9 cellular contexts compared by ENCODE assay signal in the genomic region with DNA sequence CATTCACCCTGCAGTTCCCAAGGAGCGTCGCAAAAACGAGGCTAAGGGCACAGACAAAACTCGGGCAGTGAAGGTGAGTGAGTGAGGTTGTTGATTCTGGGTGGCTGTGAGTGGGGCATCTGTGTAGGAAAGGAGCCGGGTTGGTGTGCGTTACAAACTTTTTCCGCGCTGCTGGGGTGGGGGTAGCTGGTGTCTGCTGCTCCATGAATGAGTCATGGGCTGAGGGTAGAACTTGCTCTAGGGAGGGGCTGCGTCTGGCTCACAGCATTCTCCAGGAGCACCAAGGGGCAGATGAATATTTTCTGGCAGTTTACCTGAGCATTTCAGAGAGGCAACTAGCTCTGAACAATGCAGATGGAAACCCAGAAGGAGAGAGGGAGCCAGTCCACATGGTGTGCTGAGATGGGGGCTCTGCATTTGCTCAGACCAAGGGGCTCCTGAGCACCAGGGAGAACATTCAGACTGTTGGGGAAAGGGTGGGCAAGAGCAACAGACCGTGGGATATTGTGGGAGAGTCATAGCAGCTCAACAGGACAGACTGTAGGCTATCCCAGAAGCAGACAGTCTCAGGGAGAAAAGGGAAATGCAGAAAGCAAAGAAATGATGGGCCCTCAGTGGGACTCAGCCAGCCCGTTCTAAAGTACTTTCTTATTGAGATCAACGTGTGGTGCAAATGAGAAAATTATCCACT. TPM values are rescaled to one million over a fixed set of nuclear protein-coding genes. Genes with fewer than 3 reads are reported as not detected.
DNase-seq lines count a peak whose midpoint lies in the region; ATAC-seq lines count a peak whose summit lies in the region.
"Had no signal": no experiment of that assay in that cellular context is flagged by ENCODE, and none has a peak within 500 bp of the region (broad histone marks: within the 10 kb centered on the region; RNA-seq: fewer than 3 reads in every experiment).

No MANE protein-coding gene starts in this region.

- peak overlapping the region in 1 of 2 donors; percentile 14 for H3K4me3 Mint-ChIP-seq in activated T-cell treated with anti-CD3 and anti-CD28 coated beads, Interleukin-2, amount 50 U/mL, for 72 hours
- H3K4me3 Mint-ChIP-seq in stimulated activated effector memory CD8-positive, alpha-beta T cell treated with anti-CD3 and anti-CD28 coated beads, Interleukin-12 subunit alpha, Interleukin-12 subunit beta, amount 100 ng/mL, for 72 hours = no peak overlapping the region
- no peak overlapping the region for H3K4me3 Mint-ChIP-seq in naive thymus-derived CD8-positive, alpha-beta T cell

- H3K4me1 Mint-ChIP-seq in activated T-cell treated with anti-CD3 and anti-CD28 coated beads, Interleukin-2, amount 50 U/mL, for 72 hours (ENCODE audit: low read depth) = peaks cover 20% of the 10 kb centered on the region
- H3K4me1 Mint-ChIP-seq in stimulated activated effector memory CD8-positive, alpha-beta T cell treated with anti-CD3 and anti-CD28 coated beads, Interleukin-12 subunit alpha, Interleukin-12 subunit beta, amount 100 ng/mL, for 72 hours = peaks cover 10% of the 10 kb centered on the region
- H3K4me1 Mint-ChIP-seq in naive thymus-derived CD8-positive, alpha-beta T cell = peaks cover 0 to 6% (median under 1%) of the 10 kb centered on the region in 4 donors

- peaks cover 0 to 2% of the 10 kb centered on the region in 2 donors for H3K36me3 Mint-ChIP-seq in activated T-cell treated with anti-CD3 and anti-CD28 coated beads, Interleukin-2, amount 50 U/mL, for 72 hours (ENCODE audit: insufficient read depth in 2 of 2)
- peaks cover 6% of the 10 kb centered on the region for H3K36me3 Mint-ChIP-seq in stimulated activated effector memory CD8-positive, alpha-beta T cell treated with anti-CD3 and anti-CD28 coated beads, Interleukin-12 subunit alpha, Interleukin-12 subunit beta, amount 100 ng/mL, for 72 hours
- H3K36me3 Mint-ChIP-seq in naive thymus-derived CD8-positive, alpha-beta T cell = peaks cover 0 to 2% (median under 1%) of the 10 kb centered on the region in 3 donors

- H3K9me3 Mint-ChIP-seq in activated T-cell treated with anti-CD3 and anti-CD28 coated beads, Interleukin-2, amount 50 U/mL, for 72 hours = no peaks in the 10 kb centered on the region
- no peaks in the 10 kb centered on the region for H3K9me3 Mint-ChIP-seq in stimulated activated effector memory CD8-positive, alpha-beta T cell treated with anti-CD3 and anti-CD28 coated beads, Interleukin-12 subunit alpha, Interleukin-12 subunit beta, amount 100 ng/mL, for 72 hours
- no peaks in the 10 kb centered on the region for H3K9me3 Mint-ChIP-seq in naive thymus-derived CD8-positive, alpha-beta T cell

- POLR2A ChIA-PET in naive thymus-derived CD8-positive, alpha-beta T cell (lab: Charles Lee) = no interaction called here

- H3K27me3 Mint-ChIP-seq in activated T-cell treated with anti-CD3 and anti-CD28 coated beads, Interleukin-2, amount 50 U/mL, for 72 hours (ENCODE audit: low read depth) = no peaks in the 10 kb centered on the region
- no peaks in the 10 kb centered on the region for H3K27me3 Mint-ChIP-seq in naive thymus-derived CD8-positive, alpha-beta T cell

- peak overlapping the region; percentile 29 for H3K27ac Mint-ChIP-seq in activated T-cell treated with anti-CD3 and anti-CD28 coated beads, Interleukin-2, amount 50 U/mL, for 72 hours
- peak overlapping the region; percentile 17 for H3K27ac Mint-ChIP-seq in stimulated activated effector memory CD8-positive, alpha-beta T cell treated with anti-CD3 and anti-CD28 coated beads, Interleukin-12 subunit alpha, Interleukin-12 subunit beta, amount 100 ng/mL, for 72 hours
- H3K27ac Mint-ChIP-seq in naive thymus-derived CD8-positive, alpha-beta T cell = peak overlapping the region in 4 of 10 donors; percentile 47 to 86 (median 62)

- peak; percentile 52 for ATAC-seq in HG03520 (IDR thresholded peaks at IDR 0.05; ENCODE audit: unreplicated experiment)
- peak; percentile 89 for ATAC-seq in activated T-cell treated with anti-CD3 and anti-CD28 coated beads, Interleukin-2, amount 50 U/mL, for 72 hours (replicated peaks in 1 of 2)
- peak; percentile 72 for ATAC-seq in stimulated activated effector memory CD8-positive, alpha-beta T cell treated with anti-CD3 and anti-CD28 coated beads, Interleukin-12 subunit alpha, Interleukin-12 subunit beta, amount 100 ng/mL, for 72 hours
- no peak for ATAC-seq in naive thymus-derived CD8-positive, alpha-beta T cell

- DNase-seq in activated T-cell treated with anti-CD3 and anti-CD28 coated beads, Interleukin-2, amount 50 U/mL, for 72 hours = peak; percentile 39 to 42
- DNase-seq in left kidney (ENCODE audit: low read depth, low spot score) (peak; percentile 44), dermis blood vessel endothelial cell (no peak), SIG-M5 (lab: John Stamatoyannopoulos, UW) (no peak), MV-4-11 (lab: John Stamatoyannopoulos, UW) (no peak)
- DNase-seq in stimulated activated effector memory CD8-positive, alpha-beta T cell treated with anti-CD3 and anti-CD28 coated beads, Interleukin-12 subunit alpha, Interleukin-12 subunit beta, amount 100 ng/mL, for 72 hours (ENCODE audit: low spot score in 2 of 2) = no peak
- no peak for DNase-seq in naive thymus-derived CD8-positive, alpha-beta T cell

RNA-seq across cellular contexts. Expression of a gene that starts 18.8 kb away (rescaled TPM):
- total RNA-seq in activated T-cell treated with anti-CD3 and anti-CD28 coated beads, Interleukin-2, amount 50 U/mL, for 72 hours = not detected
- total RNA-seq in dermis blood vessel endothelial cell = not detected in 2 replicates
- total RNA-seq in naive thymus-derived CD8-positive, alpha-beta T cell = not detected
- not detected for polyA plus RNA-seq in naive thymus-derived CD8-positive, alpha-beta T cell
- total RNA-seq: subcutaneous adipose tissue had no signal

RNA-seq across cellular contexts. Expression of a gene that starts 29.5 kb away (rescaled TPM):
- total RNA-seq in activated T-cell treated with anti-CD3 and anti-CD28 coated beads, Interleukin-2, amount 50 U/mL, for 72 hours = 10 to 100 TPM; 13.4 to 16.8 TPM
- total RNA-seq in dermis blood vessel endothelial cell = 0.17 and 0.28 TPM in 2 replicates
- total RNA-seq in naive thymus-derived CD8-positive, alpha-beta T cell = 10 to 100 TPM; 11.9 to 12.9 TPM
- 1 to 10 TPM in 1 of 3 donors, under 1 TPM in 2; 0.45 to 3.0 (median 0.66) TPM for polyA plus RNA-seq in naive thymus-derived CD8-positive, alpha-beta T cell

Comparison
In these comparisons a context has a peak if more than half of its experiments do, and no peak if none do; other contexts are left out.
1. ATAC-seq: peak in HG03520 (single experiment), activated T-cell treated with anti-CD3 and anti-CD28 coated beads, Interleukin-2, amount 50 U/mL, for 72 hours (2 of 2) and stimulated activated effector memory CD8-positive, alpha-beta T cell treated with anti-CD3 and anti-CD28 coated beads, Interleukin-12 subunit alpha, Interleukin-12 subunit beta, amount 100 ng/mL, for 72 hours (single experiment); none in naive thymus-derived CD8-positive, alpha-beta T cell (0 of 2).
2. DNase-seq: peak in activated T-cell treated with anti-CD3 and anti-CD28 coated beads, Interleukin-2, amount 50 U/mL, for 72 hours (2 of 2) and left kidney (single experiment); none in stimulated activated effector memory CD8-positive, alpha-beta T cell treated with anti-CD3 and anti-CD28 coated beads, Interleukin-12 subunit alpha, Interleukin-12 subunit beta, amount 100 ng/mL, for 72 hours (0 of 2), dermis blood vessel endothelial cell (single experiment), SIG-M5 (single experiment), MV-4-11 (single experiment) and naive thymus-derived CD8-positive, alpha-beta T cell (0 of 10).
3. RNA of a gene that starts 29.5 kb away (total RNA-seq): 13.4 to 16.8 TPM in activated T-cell treated with anti-CD3 and anti-CD28 coated beads, Interleukin-2, amount 50 U/mL, for 72 hours and 11.9 to 12.9 TPM in naive thymus-derived CD8-positive, alpha-beta T cell; 0.17 to 0.28 TPM in dermis blood vessel endothelial cell; every median in the first group is over 10 times any median in the second.